Comparison of ENCODE assay signal across 14 cellular contexts in the genomic region with DNA sequence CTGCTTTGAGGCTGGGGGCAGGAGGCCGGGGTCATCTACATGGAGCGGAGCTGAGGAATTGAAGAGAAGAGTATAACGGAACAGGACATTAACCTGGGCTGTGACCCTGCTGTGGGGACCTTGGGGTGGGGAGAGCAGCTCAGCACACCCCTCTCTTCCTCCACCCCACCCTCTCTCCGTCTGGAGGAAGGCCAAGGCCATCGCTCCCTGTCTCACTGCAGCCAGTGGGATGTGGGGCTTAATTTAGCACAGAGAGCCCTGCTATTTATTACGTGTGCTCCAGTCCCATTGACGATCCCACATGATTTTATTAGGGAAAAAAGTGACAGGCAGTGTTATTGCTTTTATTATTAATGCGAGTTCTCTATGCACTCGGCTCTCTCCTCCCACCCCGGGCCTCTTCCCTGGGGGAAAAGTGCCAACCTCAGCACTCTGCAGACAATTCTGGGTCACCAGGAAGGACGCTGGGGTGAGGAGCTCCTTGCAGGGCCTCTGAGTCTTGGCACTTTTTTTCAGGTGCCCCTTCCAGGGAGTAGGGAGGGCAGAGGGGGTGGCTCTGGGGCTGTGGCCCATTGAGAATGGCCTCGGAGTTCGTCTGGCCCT. TPM values are rescaled to one million over a fixed set of nuclear protein-coding genes. Genes with fewer than 3 reads are reported as not detected.
"Had no signal": no experiment of that assay in that cellular context is flagged by ENCODE, and none has a peak within 500 bp of the region (broad histone marks: within the 10 kb centered on the region; RNA-seq: fewer than 3 reads in every experiment).

No MANE protein-coding gene starts in this region.

- H3K27me3 Mint-ChIP-seq: activated naive CD4-positive, alpha-beta T cell treated with anti-CD3 and anti-CD28 coated beads, Interleukin-2, amount 50 U/mL, for 24 hours had no signal

- H3K9me3 ChIP-seq: esophagus muscularis mucosa, left lung, spleen, transverse colon had no signal

- H3K27ac ChIP-seq: brain microvascular endothelial cell, esophagus muscularis mucosa, left lung, spleen, transverse colon had no signal

- H3K4me3 Mint-ChIP-seq: activated naive CD4-positive, alpha-beta T cell treated with anti-CD3 and anti-CD28 coated beads, Interleukin-2, amount 50 U/mL, for 24 hours; stimulated activated memory B cell treated with anti-CD40 and anti-IgM and Interleukin-4, amounts not matched to agents 10 μg/mL and 1 μg/mL and 100 μg/mL, for 72 hours; T-helper 1 cell treated with Interleukin-12 subunit alpha and Interleukin-12 subunit beta and Interleukin-4 antibody, amounts not matched to agents 30 μg/mL and 1 μg/mL, for 36 hours; WTC11 had no signal

- H3K36me3 ChIP-seq: brain microvascular endothelial cell, esophagus muscularis mucosa, left lung, spleen, transverse colon had no signal

- H3K4me1 ChIP-seq: left lung, transverse colon had no signal

- H3K4me1 Mint-ChIP-seq: activated naive CD4-positive, alpha-beta T cell treated with anti-CD3 and anti-CD28 coated beads, Interleukin-2, amount 50 U/mL, for 24 hours; stimulated activated memory B cell treated with anti-CD40 and anti-IgM and Interleukin-4, amounts not matched to agents 10 μg/mL and 1 μg/mL and 100 μg/mL, for 72 hours had no signal

- ATAC-seq: left lung, sciatic nerve, WTC11 had no signal

- DNase-seq: amniotic stem cell; brain microvascular endothelial cell; posterior cingulate gyrus; spleen; stimulated activated CD4-positive, alpha-beta T cell treated with anti-CD3 and anti-CD28 coated beads, Interleukin-1b, Interleukin-23, amount 100 ng/mL, for 48 hours; transverse colon had no signal

- H3K9me3 Mint-ChIP-seq: activated naive CD4-positive, alpha-beta T cell treated with anti-CD3 and anti-CD28 coated beads, Interleukin-2, amount 50 U/mL, for 24 hours; activated T-helper 2 cell treated with anti-CD3 and anti-CD28 coated beads, Interferon-gamma antibody, Interleukin-2, Interleukin-4, amounts not matched to agents 10 μg/mL and 5 μg/mL and 100 μg/mL, durations not matched to agents 14 hours and 24 hours and 36 hours; stimulated activated memory B cell treated with anti-CD40 and anti-IgM and Interleukin-4, amounts not matched to agents 10 μg/mL and 1 μg/mL and 100 μg/mL, for 72 hours; T-helper 1 cell treated with Interleukin-12 subunit alpha and Interleukin-12 subunit beta and Interleukin-4 antibody, amounts not matched to agents 30 μg/mL and 1 μg/mL, for 36 hours; WTC11 had no signal

- H3K36me3 Mint-ChIP-seq: activated naive CD4-positive, alpha-beta T cell treated with anti-CD3 and anti-CD28 coated beads, Interleukin-2, amount 50 U/mL, for 24 hours; stimulated activated memory B cell treated with anti-CD40 and anti-IgM and Interleukin-4, amounts not matched to agents 10 μg/mL and 1 μg/mL and 100 μg/mL, for 72 hours; WTC11 had no signal

- H3K27ac Mint-ChIP-seq: activated naive CD4-positive, alpha-beta T cell treated with anti-CD3 and anti-CD28 coated beads, Interleukin-2, amount 50 U/mL, for 24 hours; activated T-helper 2 cell treated with anti-CD3 and anti-CD28 coated beads, Interferon-gamma antibody, Interleukin-2, Interleukin-4, amounts not matched to agents 10 μg/mL and 5 μg/mL and 100 μg/mL, durations not matched to agents 14 hours and 24 hours and 36 hours; stimulated activated memory B cell treated with anti-CD40 and anti-IgM and Interleukin-4, amounts not matched to agents 10 μg/mL and 1 μg/mL and 100 μg/mL, for 72 hours; T-helper 1 cell treated with Interleukin-12 subunit alpha and Interleukin-12 subunit beta and Interleukin-4 antibody, amounts not matched to agents 30 μg/mL and 1 μg/mL, for 36 hours; WTC11 had no signal

- H3K4me3 ChIP-seq: esophagus muscularis mucosa, left lung, spleen, transverse colon had no signal

RNA-seq across cellular contexts. Expression of a gene that starts 57.2 kb away (rescaled TPM):
- total RNA-seq: transverse colon had no signal
